ENCODE assay signal across 13 cellular contexts in genomic region chr1:89199515-89199914, GRCh38. TPM values are rescaled to one million over a fixed set of nuclear protein-coding genes. Genes with fewer than 3 reads are reported as not detected.
DNase-seq lines count a peak whose midpoint lies in the region; FAIRE-seq and TF ChIP-seq lines count a peak whose summit lies in the region.
"Had no signal": no experiment of that assay in that cellular context is flagged by ENCODE, and none has a peak within 500 bp of the region (broad histone marks: within the 10 kb centered on the region; RNA-seq: fewer than 3 reads in every experiment).

No MANE protein-coding gene starts in this region.

- H3K36me3 ChIP-seq in GM06990 (ENCODE audit: control insufficient read depth, insufficient read depth, low read length) (no peaks in the 10 kb centered on the region), Peyer's patch (no peaks in the 10 kb centered on the region), esophagus squamous epithelium (no peaks in the 10 kb centered on the region), small intestine (ENCODE audit: control insufficient read depth in 2 of 2, insufficient read depth in 2 of 2, low read length in 2 of 2) (no peaks in the 10 kb centered on the region)
- H3K36me3 ChIP-seq: neural progenitor cell had no signal

- DNase-seq in GM06990 (ENCODE audit: extremely low read depth, insufficient read length) (peak; percentile 26), Peyer's patch (no peak), esophagus squamous epithelium (lab: John Stamatoyannopoulos, UW) (no peak), small intestine (peak; percentile 32), DMS79 treated with DMSO at 0.1 percent for 48 hours (lab: John Stamatoyannopoulos, UW) (no peak), substantia nigra (lab: John Stamatoyannopoulos, UW) (no peak)
- no peak for DNase-seq in stimulated activated CD4-positive, alpha-beta T cell treated with anti-CD3 and anti-CD28 coated beads, Interleukin-4, amount 100 ng/mL, for 4 hours
- no peak for DNase-seq in stimulated activated CD4-positive, alpha-beta T cell treated with anti-CD3 and anti-CD28 coated beads, Interleukin-4, amount 100 ng/mL, for 1 hour
- DNase-seq: DMS79, NCI-H510A had no signal

- FAIRE-seq in small intestine (lab: Jason Lieb, UNC) = peak; percentile 10
- FAIRE-seq: H1 had no signal

- TF ChIP-seq POLR2A in Peyer's patch (IDR thresholded peaks at IDR 0.05) (no peak), esophagus squamous epithelium (IDR thresholded peaks at IDR 0.05) (no peak)

- H3K4me1 ChIP-seq in Peyer's patch (peaks cover 0 to 8% (median 0%) of the 10 kb centered on the region in 4 donors), esophagus squamous epithelium (peaks cover 0 to 50% (median 0%) of the 10 kb centered on the region in 3 donors), small intestine (ENCODE audit: control insufficient read depth in 2 of 2, insufficient read depth in 1 of 2, low read depth in 1 of 2, low read length in 1 of 2) (peaks cover 0 to 10% of the 10 kb centered on the region in 2 donors)
- H3K4me1 ChIP-seq: neural progenitor cell had no signal

- no peaks in the 10 kb centered on the region for H3K9me3 ChIP-seq in Peyer's patch
- H3K9me3 ChIP-seq in esophagus squamous epithelium = peaks cover 0 to 2% (median 0%) of the 10 kb centered on the region in 3 donors
- no peaks in the 10 kb centered on the region for H3K9me3 ChIP-seq in small intestine (ENCODE audit: control insufficient read depth, low read depth)

- TF ChIP-seq CTCF in GM06990 (IDR thresholded peaks at IDR 0.05; ENCODE audit: insufficient read depth, low read length, poor library complexity, severe bottlenecking) (no peak), Peyer's patch (IDR thresholded peaks at IDR 0.05) (no peak), esophagus squamous epithelium (IDR thresholded peaks at IDR 0.05) (no peak)

- H3K27ac ChIP-seq in Peyer's patch (peak overlapping the region; percentile 62 to 90 (median 78)), esophagus squamous epithelium (peak overlapping the region; percentile 43 to 84 (median 74)), small intestine (ENCODE audit: low read depth in 1 of 2, low read length in 1 of 2) (peak overlapping the region; percentile 56 to 82), substantia nigra (ENCODE audit: low read depth, low read length, poor library complexity, severe bottlenecking) (no peak overlapping the region)
- H3K27ac ChIP-seq: neural progenitor cell had no signal

- WGBS in esophagus squamous epithelium, 2 donors = 27 to 32% methylated on average over 1 of the region's 1 CpG
- 0 to 13% (median 10%) methylated on average over 1 of the region's 1 CpG for WGBS in small intestine, 3 donors

- H3K27me3 ChIP-seq in GM06990 (replicated peaks; ENCODE audit: control insufficient read depth, insufficient read depth, low read length) (no peaks in the 10 kb centered on the region), Peyer's patch (no peaks in the 10 kb centered on the region), esophagus squamous epithelium (no peaks in the 10 kb centered on the region), small intestine (ENCODE audit: control insufficient read depth in 2 of 2, insufficient read depth in 2 of 2, low read length in 2 of 2) (no peaks in the 10 kb centered on the region)
- H3K27me3 ChIP-seq: neural progenitor cell had no signal

- H3K4me3 ChIP-seq in GM06990 (replicated peaks; ENCODE audit: low read depth, low read length) = peak overlapping the region; percentile 53
- H3K4me3 ChIP-seq in Peyer's patch = peak overlapping the region; percentile 48 to 81 (median 55)
- peak overlapping the region in 3 of 4 donors; percentile 54 to 76 (median 55) for H3K4me3 ChIP-seq in esophagus squamous epithelium
- peak overlapping the region in 1 of 2 donors; percentile 57 for H3K4me3 ChIP-seq in small intestine (ENCODE audit: low read depth in 1 of 2, low read length in 2 of 2)
- H3K4me3 ChIP-seq: neural progenitor cell had no signal

- intact Hi-C loops in esophagus squamous epithelium (cut with DNase I) = no loop called here

RNA-seq across cellular contexts. Expression of gene GBP4, which starts 0.8 kb away (rescaled TPM):
- total RNA-seq in Peyer's patch (10 to 100 TPM in 1 of 4 donors, 1 to 10 TPM in 3; 4.4 to 11.6 (median 5.8) TPM), esophagus squamous epithelium (1 to 10 TPM; 2.5 to 7.4 (median 4.1) TPM)
- 10 to 100 TPM in 1 of 3 donors, 1 to 10 TPM in 2; 2.5 to 15.7 (median 5.9) TPM for polyA plus RNA-seq in small intestine
- total RNA-seq: H1, LHCN-M2 had no signal

RNA-seq across cellular contexts. Expression of gene GBP7, which starts 23.7 kb away (rescaled TPM):
- total RNA-seq in Peyer's patch (not detected), esophagus squamous epithelium (not detected)
- not detected for polyA plus RNA-seq in small intestine
- total RNA-seq: H1, LHCN-M2 had no signal
- polyA plus RNA-seq: H1 had no signal

Comparison
In these comparisons a context has a peak if more than half of its experiments do, and no peak if none do; other contexts are left out.
1. DNase-seq: peak in GM06990 (single experiment) and small intestine (single experiment); none in Peyer's patch (0 of 3), esophagus squamous epithelium (single experiment), stimulated activated CD4-positive, alpha-beta T cell treated with anti-CD3 and anti-CD28 coated beads, Interleukin-4, amount 100 ng/mL, for 4 hours (0 of 2), DMS79 treated with DMSO at 0.1 percent for 48 hours (single experiment), substantia nigra (0 of 49) and stimulated activated CD4-positive, alpha-beta T cell treated with anti-CD3 and anti-CD28 coated beads, Interleukin-4, amount 100 ng/mL, for 1 hour (single experiment).